Comparison of ENCODE assay signal across 22 cellular contexts in genomic region chr12:108196921-108197320, GRCh38.
"Had no signal": no experiment of that assay in that cellular context is flagged by ENCODE, and none has a peak within 500 bp of the region (broad histone marks: within the 10 kb centered on the region; RNA-seq: fewer than 3 reads in every experiment).

No MANE protein-coding gene starts in this region.

- H3K9me3 ChIP-seq: esophagus muscularis mucosa, gastroesophageal sphincter, heart left ventricle, left lung, lower lobe of right lung, mucosa of descending colon had no signal

- H3K4me1 ChIP-seq: foreskin keratinocyte, heart left ventricle, left lung, lower lobe of right lung had no signal

- H3K4me3 ChIP-seq: coronary artery, dorsolateral prefrontal cortex, esophagus muscularis mucosa, gastroesophageal sphincter, heart left ventricle, left lung, lower lobe of right lung, mucosa of descending colon had no signal

- FAIRE-seq: endothelial cell of umbilical vein, frontal cortex, islet of Langerhans, keratinocyte had no signal

- ATAC-seq: foreskin keratinocyte; gastroesophageal sphincter; heart left ventricle; left cardiac atrium; left lung; left ventricle myocardium superior; lower lobe of right lung; mucosa of descending colon; naive thymus-derived CD8-positive, alpha-beta T cell had no signal

- H3K36me3 ChIP-seq: heart left ventricle, left lung, lower lobe of right lung had no signal

- H3K27me3 ChIP-seq: dorsolateral prefrontal cortex, esophagus muscularis mucosa, foreskin keratinocyte, gastroesophageal sphincter had no signal

- H3K27ac ChIP-seq: coronary artery, esophagus muscularis mucosa, foreskin keratinocyte, gastroesophageal sphincter, heart left ventricle, left lung, lower lobe of right lung had no signal

- DNase-seq: dermis blood vessel endothelial cell; dorsolateral prefrontal cortex; effector CD4-positive, alpha-beta T cell; effector memory CD4-positive, alpha-beta T cell; foreskin keratinocyte; heart left ventricle; hippocampal formation; left cardiac atrium; left lung; left ventricle myocardium superior; lower lobe of right lung; mesenchymal stem cell; mucosa of descending colon; naive B cell; naive thymus-derived CD8-positive, alpha-beta T cell had no signal
